1 cellular context compared by ENCODE assay signal in genomic region chr3:165697910-165698309, GRCh38.
TF ChIP-seq lines count a peak whose summit lies in the region.

No MANE protein-coding gene starts in this region.

TF ChIP-seq in GM12878, 131 proteins besides CTCF, POLR2A, EP300 and RAD21 (continued from another document):
- TF ChIP-seq SKIL (IDR thresholded peaks at IDR 0.05; ENCODE audit: low read depth, poor library complexity, severe bottlenecking) (no peak), CBX5 (IDR thresholded peaks at IDR 0.05; ENCODE audit: low read depth) (no peak)
